22 cellular contexts compared by ENCODE assay signal in the genomic region with DNA sequence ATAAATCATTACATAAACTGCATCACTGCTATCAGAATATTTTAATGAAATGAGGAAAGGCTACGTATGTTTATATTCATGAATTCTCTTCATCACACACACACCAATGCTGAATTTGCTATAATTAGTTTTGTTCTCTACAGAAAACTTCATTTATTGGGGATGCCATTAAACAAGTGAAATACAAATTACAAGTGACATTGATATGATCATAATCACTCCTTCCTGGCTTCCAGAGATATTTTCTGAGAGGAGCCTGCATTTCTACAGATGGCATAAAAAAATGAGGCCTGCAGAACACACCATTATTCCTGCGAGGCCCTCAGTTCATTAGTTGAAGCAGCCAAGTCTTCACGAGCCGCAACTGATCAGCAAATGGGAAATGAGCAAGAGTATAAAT.
DNase-seq lines count a peak whose midpoint lies in the region; ATAC-seq and TF ChIP-seq lines count a peak whose summit lies in the region.
"Had no signal": no experiment of that assay in that cellular context is flagged by ENCODE, and none has a peak within 500 bp of the region (broad histone marks: within the 10 kb centered on the region; RNA-seq: fewer than 3 reads in every experiment).

No MANE protein-coding gene starts in this region.

- H3K36me3 ChIP-seq in SK-N-SH (replicated peaks in 1 of 2; ENCODE audit: control insufficient read depth in 1 of 2, insufficient read depth in 2 of 2, low read length in 1 of 2): no peaks in the 10 kb centered on the region
- no peaks in the 10 kb centered on the region for H3K36me3 ChIP-seq in SJCRH30
- H3K36me3 ChIP-seq: BE2C, BLaER1 had no signal

- no peak for ATAC-seq in GM18498 (IDR thresholded peaks at IDR 0.05; ENCODE audit: unreplicated experiment)
- ATAC-seq: GM12878 had no signal

- DNase-seq in SK-N-SH (peak; percentile 15), left kidney (ENCODE audit: low read depth, low spot score) (peak; percentile 6), SJCRH30 (no peak), NCI-H82 treated with DMSO at 0.1 percent for 48 hours (lab: John Stamatoyannopoulos, UW; ENCODE audit: unreplicated experiment) (no peak)
- DNase-seq: 8988T; ACHN; BE2C; C1 segment of cervical spinal cord; CD4-positive, alpha-beta memory T cell; CD4-positive, CD25-positive, alpha-beta regulatory T cell; CD8-positive, alpha-beta memory T cell; COR-L47; DMS 273 treated with DMSO at 0.1 percent for 48 hours; DMS153; DMS53; DMS79; DND-41; EL; GDM1 had no signal

- TF ChIP-seq EP300 in SK-N-SH (IDR thresholded peaks at IDR 0.05; ENCODE audit: borderline replicate concordance in 1 of 2, low read depth in 1 of 2, low read length in 1 of 2): no peak

- CTCF ChIA-PET in SK-N-SH (lab: Yijun Ruan, JAX): no interaction called here

- no peaks in the 10 kb centered on the region for H3F3A ChIP-seq in SK-N-SH (replicated peaks; ENCODE audit: insufficient read depth)

- no peak overlapping the region for H3K4me2 ChIP-seq in SK-N-SH
- H3K4me2 ChIP-seq: BLaER1 had no signal

- H3K79me2 ChIP-seq in SK-N-SH (ENCODE audit: insufficient read depth): no peaks in the 10 kb centered on the region

- TF ChIP-seq CTCF in SK-N-SH (IDR thresholded peaks at IDR 0.05): no peak

- no peak overlapping the region for H2AFZ ChIP-seq in SK-N-SH (ENCODE audit: low read depth)

- H3K4me3 ChIP-seq in SK-N-SH (ENCODE audit: low read depth in 2 of 2, low read length in 1 of 2) (no peak overlapping the region), SJCRH30 (no peak overlapping the region)
- H3K4me3 ChIP-seq: BLaER1, GM12878 had no signal

- H3K27ac ChIP-seq in SK-N-SH (ENCODE audit: low read depth in 2 of 2, low read length in 1 of 2): no peak overlapping the region
- no peak overlapping the region for H3K27ac ChIP-seq in SJCRH30
- H3K27ac ChIP-seq: BLaER1 had no signal

- POLR2A ChIA-PET in SK-N-SH (lab: Yijun Ruan, JAX): no interaction called here

- no peak overlapping the region for H3K9ac ChIP-seq in SK-N-SH
- H3K9ac ChIP-seq: BLaER1 had no signal

- H3K4me1 ChIP-seq in SK-N-SH (ENCODE audit: control insufficient read depth in 1 of 2, insufficient read depth in 2 of 2, low read depth in 1 of 2, low read length in 1 of 2): peaks cover 0 to 3% of the 10 kb centered on the region in 2 experiments; a peak in 2 of 4 replicates
- H3K4me1 ChIP-seq in SJCRH30: no peaks in the 10 kb centered on the region
- H3K4me1 ChIP-seq: BE2C, BLaER1 had no signal

- H3K27me3 ChIP-seq in SK-N-SH (ENCODE audit: insufficient read depth): no peaks in the 10 kb centered on the region
- no peaks in the 10 kb centered on the region for H3K27me3 ChIP-seq in SJCRH30
- H3K27me3 ChIP-seq: BE2C, BLaER1 had no signal

- no peak for TF ChIP-seq RAD21 in SK-N-SH (IDR thresholded peaks at IDR 0.05; ENCODE audit: low read length)

- H3K9me2 ChIP-seq in SK-N-SH: no peaks in the 10 kb centered on the region

- 24% methylated on average over 4 of the region's 4 CpGs for WGBS in SK-N-SH (ENCODE audit: low lambda C conversion rate)

- no peaks in the 10 kb centered on the region for H4K20me1 ChIP-seq in SK-N-SH (ENCODE audit: insufficient read depth)
- H4K20me1 ChIP-seq: BLaER1 had no signal

- H3K9me3 ChIP-seq in SK-N-SH (no peaks in the 10 kb centered on the region), SJCRH30 (replicated peaks) (no peaks in the 10 kb centered on the region)
- H3K9me3 ChIP-seq: BE2C, BLaER1 had no signal

TF ChIP-seq in SK-N-SH, 30 proteins besides CTCF, POLR2A, EP300 and RAD21:
- TF ChIP-seq MAX (IDR thresholded peaks at IDR 0.05; ENCODE audit: low read depth) (no peak), REST (IDR thresholded peaks at IDR 0.05; ENCODE audit: low read depth, low read length) (no peak), TAF1 (IDR thresholded peaks at IDR 0.05; ENCODE audit: borderline replicate concordance, low read depth, low read length) (no peak), POLR2AphosphoS5 (IDR thresholded peaks at IDR 0.05; ENCODE audit: low read depth, low read length) (no peak), NFIC (IDR thresholded peaks at IDR 0.05; ENCODE audit: borderline replicate concordance) (no peak), RCOR1 (IDR thresholded peaks at IDR 0.05; ENCODE audit: low read length) (peak; percentile 72; the same call in 1 of the 2 replicates), FOSL2 (IDR thresholded peaks at IDR 0.05; ENCODE audit: borderline replicate concordance, low read depth) (no peak), EZH2phosphoT487 (IDR thresholded peaks at IDR 0.05; ENCODE audit: borderline replicate concordance, low read depth) (no peak), GATA2 (CRISPR knock-in tag; IDR thresholded peaks at IDR 0.05) (peak; percentile 35; the same call in 1 of the 2 replicates), CHD2 (IDR thresholded peaks at IDR 0.05; ENCODE audit: low read length, partially characterized antibody) (no peak), GABPA (IDR thresholded peaks at IDR 0.05; ENCODE audit: low read depth) (no peak)
- TF ChIP-seq, protein P1, sequence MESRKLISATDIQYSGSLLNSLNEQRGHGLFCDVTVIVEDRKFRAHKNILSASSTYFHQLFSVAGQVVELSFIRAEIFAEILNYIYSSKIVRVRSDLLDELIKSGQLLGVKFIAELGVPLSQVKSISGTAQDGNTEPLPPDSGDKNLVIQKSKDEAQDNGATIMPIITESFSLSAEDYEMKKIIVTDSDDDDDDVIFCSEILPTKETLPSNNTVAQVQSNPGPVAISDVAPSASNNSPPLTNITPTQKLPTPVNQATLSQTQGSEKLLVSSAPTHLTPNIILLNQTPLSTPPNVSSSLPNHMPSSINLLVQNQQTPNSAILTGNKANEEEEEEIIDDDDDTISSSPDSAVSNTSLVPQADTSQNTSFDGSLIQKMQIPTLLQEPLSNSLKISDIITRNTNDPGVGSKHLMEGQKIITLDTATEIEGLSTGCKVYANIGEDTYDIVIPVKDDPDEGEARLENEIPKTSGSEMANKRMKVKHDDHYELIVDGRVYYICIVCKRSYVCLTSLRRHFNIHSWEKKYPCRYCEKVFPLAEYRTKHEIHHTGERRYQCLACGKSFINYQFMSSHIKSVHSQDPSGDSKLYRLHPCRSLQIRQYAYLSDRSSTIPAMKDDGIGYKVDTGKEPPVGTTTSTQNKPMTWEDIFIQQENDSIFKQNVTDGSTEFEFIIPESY (IDR thresholded peaks at IDR 0.05; ENCODE audit: borderline replicate concordance, low read depth): no peak
- TF ChIP-seq, protein P2, sequence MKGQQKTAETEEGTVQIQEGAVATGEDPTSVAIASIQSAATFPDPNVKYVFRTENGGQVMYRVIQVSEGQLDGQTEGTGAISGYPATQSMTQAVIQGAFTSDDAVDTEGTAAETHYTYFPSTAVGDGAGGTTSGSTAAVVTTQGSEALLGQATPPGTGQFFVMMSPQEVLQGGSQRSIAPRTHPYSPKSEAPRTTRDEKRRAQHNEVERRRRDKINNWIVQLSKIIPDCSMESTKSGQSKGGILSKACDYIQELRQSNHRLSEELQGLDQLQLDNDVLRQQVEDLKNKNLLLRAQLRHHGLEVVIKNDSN (IDR thresholded peaks at IDR 0.05; ENCODE audit: borderline replicate concordance, low read depth): no peak
- TF ChIP-seq, protein P3, sequence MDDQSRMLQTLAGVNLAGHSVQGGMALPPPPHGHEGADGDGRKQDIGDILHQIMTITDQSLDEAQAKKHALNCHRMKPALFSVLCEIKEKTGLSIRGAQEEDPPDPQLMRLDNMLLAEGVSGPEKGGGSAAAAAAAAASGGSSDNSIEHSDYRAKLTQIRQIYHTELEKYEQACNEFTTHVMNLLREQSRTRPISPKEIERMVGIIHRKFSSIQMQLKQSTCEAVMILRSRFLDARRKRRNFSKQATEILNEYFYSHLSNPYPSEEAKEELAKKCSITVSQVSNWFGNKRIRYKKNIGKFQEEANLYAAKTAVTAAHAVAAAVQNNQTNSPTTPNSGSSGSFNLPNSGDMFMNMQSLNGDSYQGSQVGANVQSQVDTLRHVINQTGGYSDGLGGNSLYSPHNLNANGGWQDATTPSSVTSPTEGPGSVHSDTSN (IDR thresholded peaks at IDR 0.05): no peak

Comparison
In these comparisons a context has a peak if more than half of its experiments do, and no peak if none do; other contexts are left out.
1. DNase-seq: peak in SK-N-SH (single experiment) and left kidney (single experiment); none in SJCRH30 (0 of 2) and NCI-H82 treated with DMSO at 0.1 percent for 48 hours (single experiment).